Comparison of ENCODE assay signal across 10 cellular contexts in the genomic region with DNA sequence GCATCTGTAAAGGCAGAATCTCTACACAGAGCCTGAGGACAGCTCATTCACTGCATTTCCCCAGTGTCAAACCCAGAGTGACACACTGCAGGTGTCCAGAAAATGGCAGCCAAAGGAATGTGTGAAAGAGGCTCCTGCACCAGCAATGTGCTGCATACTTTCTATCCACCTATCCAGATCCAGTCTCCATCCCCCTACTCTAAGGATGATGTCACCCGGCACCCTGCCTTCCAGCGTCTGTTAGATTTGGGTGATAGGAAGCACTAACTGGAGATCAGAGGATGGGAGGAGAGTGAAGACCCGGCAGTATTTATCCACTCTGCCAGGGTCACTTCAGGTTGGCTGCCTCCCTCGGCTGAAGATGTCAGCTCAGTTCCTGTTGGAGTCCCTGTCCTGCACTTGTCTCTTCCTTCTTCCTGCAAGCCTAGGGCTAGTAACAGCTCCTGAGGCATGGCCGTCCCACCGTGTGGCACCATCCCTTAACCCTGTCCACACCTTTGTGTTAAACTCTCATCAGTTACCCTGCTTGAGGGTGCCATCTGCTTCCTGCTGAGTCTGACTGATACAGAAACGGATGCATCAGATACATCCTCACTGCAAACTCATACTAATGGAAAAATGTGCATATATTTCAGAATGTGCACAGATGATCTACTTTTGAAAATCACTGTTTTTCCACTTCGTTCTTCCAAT. TPM values are rescaled to one million over a fixed set of nuclear protein-coding genes. Genes with fewer than 3 reads are reported as not detected.
DNase-seq lines count a peak whose midpoint lies in the region; ATAC-seq and TF ChIP-seq lines count a peak whose summit lies in the region.
"Had no signal": no experiment of that assay in that cellular context is flagged by ENCODE, and none has a peak within 500 bp of the region (broad histone marks: within the 10 kb centered on the region; RNA-seq: fewer than 3 reads in every experiment).

No MANE protein-coding gene starts in this region.

- H3K4me3 Mint-ChIP-seq in T-cell (no peak overlapping the region), immature natural killer cell (peak overlapping the region in 1 of 5 donors; percentile 18)

- H3K27me3 ChIP-seq in heart left ventricle (peaks cover 0 to 6% (median 0%) of the 10 kb centered on the region in 9 donors), transverse colon (peaks cover 5% of the 10 kb centered on the region)

- H3K9me3 ChIP-seq in heart left ventricle (peaks cover 0 to 6% (median 0%) of the 10 kb centered on the region in 12 donors), transverse colon (no peaks in the 10 kb centered on the region)

- in situ Hi-C loops in transverse colon (cut with MboI; ENCODE audit: low pct_ligation_motif_present in 1 of 4, low pct_unique_long_range_greater_than_20kb in 1 of 4, low sequenced_read_pairs in 3 of 4) = no loop called here

- no peaks in the 10 kb centered on the region for H3K27me3 Mint-ChIP-seq in T-cell
- H3K27me3 Mint-ChIP-seq in immature natural killer cell (ENCODE audit: low read depth in 3 of 3) = peaks cover 21 to 49% (median 28%) of the 10 kb centered on the region in 3 donors

- DNase-seq in heart left ventricle (no peak), left ventricle myocardium superior (no peak), T-cell (no peak), immature natural killer cell (no peak), transverse colon (no peak), D341Med (ENCODE audit: low spot score) (no peak), NCI-H2029 treated with DMSO at 0.1 percent for 48 hours (lab: John Stamatoyannopoulos, UW) (no peak)

- TF ChIP-seq CTCF in heart left ventricle (IDR thresholded peaks at IDR 0.05) (no peak), transverse colon (IDR thresholded peaks at IDR 0.05) (no peak)

- H3K36me3 Mint-ChIP-seq in T-cell (no peaks in the 10 kb centered on the region), immature natural killer cell (peaks cover 0 to 3% (median 0%) of the 10 kb centered on the region in 3 donors)

- intact Hi-C loops in heart left ventricle (cut with DNase I) = no loop called here
- intact Hi-C loops in left ventricle myocardium superior (cut with micrococcal nuclease) = no loop called here
- intact Hi-C loops in transverse colon (cut with DNase I; ENCODE audit: low total_unique reads) = no loop called here

- WGBS in heart left ventricle, 4 donors = 31 to 37% (median 33%) methylated on average over 8 of the region's 8 CpGs
- WGBS in transverse colon (ENCODE audit: low coverage in 1 of 2), 2 donors = 21 to 38% methylated on average over 4 to 8 of the region's 8 CpGs

- no peak for ATAC-seq in heart left ventricle
- ATAC-seq in left ventricle myocardium superior = no peak
- ATAC-seq in T-cell (replicated peaks in 1 of 4) = no peak
- ATAC-seq in HG03571 (IDR thresholded peaks at IDR 0.05; ENCODE audit: unreplicated experiment) = no peak

- H3K9me3 Mint-ChIP-seq in T-cell (no peaks in the 10 kb centered on the region), immature natural killer cell (no peaks in the 10 kb centered on the region)

- H3K27ac ChIP-seq in heart left ventricle (peak overlapping the region in 10 of 12 donors; percentile 3 to 69 (median 56)), transverse colon (peak overlapping the region; percentile 11 to 58 (median 52))

- TF ChIP-seq POLR2A in heart left ventricle (IDR thresholded peaks at IDR 0.05) (no peak), transverse colon (IDR thresholded peaks at IDR 0.05) (no peak)

- no peak overlapping the region for H3K4me3 ChIP-seq in heart left ventricle
- H3K4me3 ChIP-seq in transverse colon = no peak overlapping the region

- H3K36me3 ChIP-seq in heart left ventricle = no peaks in the 10 kb centered on the region
- H3K36me3 ChIP-seq in transverse colon = no peaks in the 10 kb centered on the region

- H3K27ac Mint-ChIP-seq in T-cell (peak overlapping the region; percentile 81 to 87), immature natural killer cell (peak overlapping the region in 5 of 6 donors; percentile 31 to 78 (median 57))
- H3K27ac Mint-ChIP-seq: CD14-positive monocyte, progenitor cell of endocrine pancreas had no signal

- POLR2A ChIA-PET in T-cell (lab: Charles Lee) = interaction anchor here (0.5 to 0.8 kb wide), 2 partner anchors 14 to 135 kb away, joined by 3 read pairs; no protein-coding TSS in a partner anchor

- TF ChIP-seq EP300 in transverse colon (IDR thresholded peaks at IDR 0.05; ENCODE audit: low read depth) = no peak

- CTCF ChIA-PET in T-cell (lab: Charles Lee) = interaction anchor here in 1 of 2 donors (0.6 kb wide), 1 partner anchor 18 kb away, joined by 3 read pairs; no protein-coding TSS in a partner anchor

- H3K4me1 Mint-ChIP-seq in T-cell (peaks cover 47 to 72% (median 59%) of the 10 kb centered on the region in 3 donors), immature natural killer cell (peaks cover 65 to 87% of the 10 kb centered on the region in 2 donors)

- H3K4me1 ChIP-seq in heart left ventricle (peaks cover 0 to 49% (median 15%) of the 10 kb centered on the region in 12 donors), transverse colon (peaks cover 12 to 36% (median 27%) of the 10 kb centered on the region in 4 donors)

RNA-seq across cellular contexts. Expression of a gene that starts 13.0 kb away (rescaled TPM):
- total RNA-seq in heart left ventricle (1 to 10 TPM in 2 of 9 donors, under 1 TPM in 6, not detected in 1; 0.31 to 2.6 (median 0.59) TPM), left ventricle myocardium superior (0.35 TPM), T-cell (10 to 100 TPM in 3 of 5 donors, 1 to 10 TPM in 2; 3.0 to 16.4 (median 10.0) TPM), transverse colon (under 1 TPM in 3 of 4 donors, not detected in 1; 0.48 to 0.80 (median 0.55) TPM)
- polyA plus RNA-seq in heart left ventricle (1 to 10 TPM in 1 of 2 donors, under 1 TPM in 1; 0.08 to 1.6 TPM), immature natural killer cell (10 to 100 TPM; 19.0 to 40.4 (median 22.4) TPM)
